31 cellular contexts compared by ENCODE assay signal in the genomic region with DNA sequence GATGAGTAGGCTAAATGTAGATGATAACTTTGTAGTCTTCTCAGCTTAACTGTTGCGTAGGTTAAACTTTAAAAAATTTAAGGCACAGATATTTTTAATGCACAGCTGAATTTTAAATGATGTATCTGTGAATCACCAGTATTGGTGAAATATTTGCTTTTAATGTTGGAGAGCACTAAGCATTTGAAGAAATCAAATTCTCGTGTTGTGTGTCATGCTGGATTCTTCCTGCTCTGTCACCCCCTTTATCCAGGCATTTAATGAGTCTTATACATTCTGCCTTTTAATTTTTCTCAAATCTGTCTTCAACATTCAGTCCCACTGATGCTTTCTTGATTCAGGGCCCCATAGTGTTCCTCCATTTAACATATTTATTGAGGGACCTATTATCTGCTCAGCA.
DNase-seq lines count a peak whose midpoint lies in the region; ATAC-seq, FAIRE-seq and TF ChIP-seq lines count a peak whose summit lies in the region.
"Had no signal": no experiment of that assay in that cellular context is flagged by ENCODE, and none has a peak within 500 bp of the region (broad histone marks: within the 10 kb centered on the region; RNA-seq: fewer than 3 reads in every experiment).

No MANE protein-coding gene starts in this region.

- H3K9me3 Mint-ChIP-seq in astrocyte (ENCODE audit: unreplicated experiment), result peaks cover 6% of the 10 kb centered on the region
- peaks cover 0 to 8% (median 6%) of the 10 kb centered on the region in 9 donors for H3K9me3 Mint-ChIP-seq in naive thymus-derived CD8-positive, alpha-beta T cell
- H3K9me3 Mint-ChIP-seq: activated CD8-positive, alpha-beta T cell treated with anti-CD3 and anti-CD28 coated beads for 36 hours; activated T-helper 1 cell treated with anti-CD3 and anti-CD28 coated beads, Interleukin-12 subunit alpha, Interleukin-12 subunit beta, Interleukin-2, Interleukin-4 antibody, amounts not matched to agents 30 ng/mL and 10 ng/mL and 1 ng/mL, durations not matched to agents 14 hours and 24 hours and 36 hours; T-helper 2 cell treated with Interferon-gamma antibody and Interleukin-4, amounts not matched to agents 5 μg/mL and 100 μg/mL, for 36 hours had no signal

- FAIRE-seq in astrocyte (lab: Jason Lieb, UNC), result peak; percentile 80
- FAIRE-seq: endometrium, G401.6, H54 had no signal

- H2AFZ ChIP-seq in astrocyte (ENCODE audit: low read depth, low read length), result no peak overlapping the region

- TF ChIP-seq CTCF in astrocyte (IDR thresholded peaks at IDR 0.05; ENCODE audit: insufficient read depth, low read depth, low read length), result no peak
- TF ChIP-seq CTCF in lower lobe of right lung (IDR thresholded peaks at IDR 0.05), result no peak

- H3K4me3 ChIP-seq in astrocyte (ENCODE audit: insufficient read depth, low read depth, low read length), result no peak overlapping the region
- no peak overlapping the region for H3K4me3 ChIP-seq in lower lobe of right lung
- H3K4me3 ChIP-seq: psoas muscle, tibial artery, vagina had no signal

- H3K4me1 ChIP-seq in astrocyte (ENCODE audit: insufficient read depth, low read length) (no peaks in the 10 kb centered on the region), lower lobe of right lung (no peaks in the 10 kb centered on the region)
- H3K4me1 ChIP-seq: psoas muscle, tibial artery, vagina had no signal

- no peaks in the 10 kb centered on the region for H3K9me3 ChIP-seq in astrocyte (ENCODE audit: insufficient read depth, low read depth, low read length)
- no peaks in the 10 kb centered on the region for H3K9me3 ChIP-seq in lower lobe of right lung
- H3K9me3 ChIP-seq: psoas muscle, tibial artery, vagina had no signal

- ATAC-seq in left cardiac atrium (no peak), lower lobe of right lung (no peak)
- no peak for ATAC-seq in naive thymus-derived CD8-positive, alpha-beta T cell
- ATAC-seq: activated CD8-positive, alpha-beta T cell treated with anti-CD3 and anti-CD28 coated beads for 36 hours; psoas muscle had no signal

- H3K36me3 Mint-ChIP-seq in astrocyte (ENCODE audit: low read depth, unreplicated experiment), result no peaks in the 10 kb centered on the region
- H3K36me3 Mint-ChIP-seq in naive thymus-derived CD8-positive, alpha-beta T cell, result peaks cover 0 to 2% (median 0%) of the 10 kb centered on the region in 3 donors

- H3K27me3 ChIP-seq in astrocyte (ENCODE audit: insufficient read depth, low read length) (no peaks in the 10 kb centered on the region), lower lobe of right lung (ENCODE audit: low read depth) (no peaks in the 10 kb centered on the region)
- H3K27me3 ChIP-seq: tibial artery, vagina had no signal

- no peak overlapping the region for H3K27ac Mint-ChIP-seq in astrocyte (ENCODE audit: unreplicated experiment)
- H3K27ac Mint-ChIP-seq in naive thymus-derived CD8-positive, alpha-beta T cell, result no peak overlapping the region
- H3K27ac Mint-ChIP-seq: activated CD8-positive, alpha-beta T cell treated with anti-CD3 and anti-CD28 coated beads for 36 hours; activated T-helper 1 cell treated with anti-CD3 and anti-CD28 coated beads, Interleukin-12 subunit alpha, Interleukin-12 subunit beta, Interleukin-2, Interleukin-4 antibody, amounts not matched to agents 30 ng/mL and 10 ng/mL and 1 ng/mL, durations not matched to agents 14 hours and 24 hours and 36 hours; T-helper 2 cell treated with Interferon-gamma antibody and Interleukin-4, amounts not matched to agents 5 μg/mL and 100 μg/mL, for 36 hours had no signal

- DNase-seq in HCEC 1CT (peak; percentile 48), astrocyte (ENCODE audit: low read depth) (peak; percentile 30), glomerular visceral epithelial cell (ENCODE audit: extremely low spot score) (peak; percentile 3), left cardiac atrium (no peak), lower lobe of right lung (no peak), iPS-NIHi11 (ENCODE audit: low spot score) (no peak)
- DNase-seq in naive thymus-derived CD8-positive, alpha-beta T cell, result no peak
- DNase-seq: activated CD8-positive, alpha-beta memory T cell treated with anti-CD3 and anti-CD28 coated beads, Interleukin-2, amount 50 U/mL, for 48 hours; activated CD8-positive, alpha-beta T cell treated with anti-CD3 and anti-CD28 coated beads for 36 hours; activated naive CD4-positive, alpha-beta T cell treated with Interleukin-2 at 50 U/mL for 16 hours; C1 segment of cervical spinal cord; cerebellar nuclear complex; DMS153; glutamatergic neuron; islet precursor cell; NCI-H1436 treated with DMSO at 0.1 percent for 48 hours; NCI-H2081 treated with DMSO at 0.1 percent for 48 hours; NCI-H226; nucleus accumbens; psoas muscle; SHP77; stimulated activated CD4-positive, alpha-beta T cell treated with anti-CD3 and anti-CD28 coated beads, Interleukin-15, amount 100 ng/mL, for 24 hours; stimulated activated CD4-positive, alpha-beta T cell treated with anti-CD3 and anti-CD28 coated beads, Interleukin-4, amount 100 ng/mL, for 4 hours; tibial artery had no signal

- intact Hi-C loops in left cardiac atrium (cut with DNase I), result no loop called here
- intact Hi-C loops in lower lobe of right lung (cut with DNase I), result no loop called here

- H4K20me1 ChIP-seq in astrocyte (ENCODE audit: insufficient read depth, low read length), result no peaks in the 10 kb centered on the region

- H3K79me2 ChIP-seq in astrocyte (ENCODE audit: insufficient read depth, low read length), result no peaks in the 10 kb centered on the region

- POLR2A ChIA-PET in naive thymus-derived CD8-positive, alpha-beta T cell (lab: Charles Lee), result no interaction called here

- no peak overlapping the region for H3K9ac ChIP-seq in astrocyte (ENCODE audit: low read length)

- H3K27me3 Mint-ChIP-seq in astrocyte (ENCODE audit: low read depth, unreplicated experiment), result no peaks in the 10 kb centered on the region
- H3K27me3 Mint-ChIP-seq in naive thymus-derived CD8-positive, alpha-beta T cell, result peaks cover 0 to 9% (median 0%) of the 10 kb centered on the region in 5 donors
- H3K27me3 Mint-ChIP-seq: activated CD8-positive, alpha-beta T cell treated with anti-CD3 and anti-CD28 coated beads for 36 hours had no signal

- H3K4me3 Mint-ChIP-seq in astrocyte (ENCODE audit: unreplicated experiment), result no peak overlapping the region
- no peak overlapping the region for H3K4me3 Mint-ChIP-seq in naive thymus-derived CD8-positive, alpha-beta T cell
- H3K4me3 Mint-ChIP-seq: activated CD8-positive, alpha-beta T cell treated with anti-CD3 and anti-CD28 coated beads for 36 hours; activated T-helper 1 cell treated with anti-CD3 and anti-CD28 coated beads, Interleukin-12 subunit alpha, Interleukin-12 subunit beta, Interleukin-2, Interleukin-4 antibody, amounts not matched to agents 30 ng/mL and 10 ng/mL and 1 ng/mL, durations not matched to agents 14 hours and 24 hours and 36 hours; T-helper 2 cell treated with Interferon-gamma antibody and Interleukin-4, amounts not matched to agents 5 μg/mL and 100 μg/mL, for 36 hours had no signal

- H3K36me3 ChIP-seq in astrocyte (ENCODE audit: insufficient read depth, low read length), result no peaks in the 10 kb centered on the region
- H3K36me3 ChIP-seq in lower lobe of right lung, result no peaks in the 10 kb centered on the region
- H3K36me3 ChIP-seq: tibial artery, vagina had no signal

- H3K4me1 Mint-ChIP-seq in astrocyte (ENCODE audit: low read depth, unreplicated experiment), result peaks cover 3% of the 10 kb centered on the region
- H3K4me1 Mint-ChIP-seq in naive thymus-derived CD8-positive, alpha-beta T cell, result no peaks in the 10 kb centered on the region

- H3K27ac ChIP-seq in astrocyte (ENCODE audit: low read depth, low read length), result no peak overlapping the region
- no peak overlapping the region for H3K27ac ChIP-seq in lower lobe of right lung
- H3K27ac ChIP-seq: HL-60, psoas muscle, tibial artery, vagina had no signal

- H3K4me2 ChIP-seq in astrocyte (ENCODE audit: low read length), result peak overlapping the region; percentile 38

Comparison
In these comparisons a context has a peak if more than half of its experiments do, and no peak if none do; other contexts are left out.
1. DNase-seq: peak in HCEC 1CT (single experiment), astrocyte (single experiment) and glomerular visceral epithelial cell (single experiment); none in left cardiac atrium (single experiment), naive thymus-derived CD8-positive, alpha-beta T cell (0 of 10), lower lobe of right lung (single experiment) and iPS-NIHi11 (single experiment).